In the genomic region with DNA sequence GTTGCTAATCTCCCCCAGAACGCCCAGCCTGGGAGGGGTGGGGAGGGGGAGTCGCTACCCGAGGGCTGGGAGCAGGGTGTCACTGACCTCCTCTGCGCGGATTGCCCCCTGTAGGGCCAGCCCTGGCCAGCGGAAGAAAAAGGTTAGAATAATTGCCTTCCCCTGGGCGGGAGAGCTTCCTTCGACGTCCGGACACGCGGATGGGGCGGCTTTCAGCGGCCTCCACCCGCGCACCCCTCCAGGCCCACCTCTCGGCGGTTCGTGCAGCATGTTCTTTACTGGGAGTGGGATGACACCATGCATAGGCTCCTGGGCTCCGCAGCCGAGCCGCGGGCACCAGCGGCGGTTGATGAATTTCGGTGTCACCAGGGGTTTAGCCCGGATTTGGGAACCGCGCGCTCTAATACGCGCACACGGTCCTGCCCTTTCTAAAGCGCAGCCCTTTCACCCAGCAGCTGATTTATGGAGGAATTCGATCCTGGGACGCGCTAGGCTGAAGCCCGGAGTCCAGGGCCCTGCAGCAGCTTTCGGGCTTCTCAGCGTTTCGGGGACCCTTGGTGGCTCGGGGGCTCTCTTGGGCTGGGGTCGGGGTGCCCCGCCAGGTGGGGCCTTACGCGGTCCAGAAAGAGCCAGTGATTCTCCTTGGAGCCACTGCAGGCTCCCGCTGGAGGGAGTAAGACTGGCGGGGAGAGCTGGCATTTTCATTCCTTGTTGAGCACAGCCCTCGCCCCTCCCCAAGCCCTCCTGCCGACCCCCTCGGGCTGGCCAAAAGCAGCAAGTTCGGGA, we compare ENCODE assay signal across 1 cellular context.
A peak's percentile ranks its signal among the peaks of the same experiment; 100 is the strongest.
TF ChIP-seq lines count a peak whose summit lies in the region.

No MANE protein-coding gene starts in this region.

TF ChIP-seq in H1, 55 proteins besides CTCF, POLR2A, EP300 and RAD21 (continued from another document):
- TF ChIP-seq, protein P1, sequence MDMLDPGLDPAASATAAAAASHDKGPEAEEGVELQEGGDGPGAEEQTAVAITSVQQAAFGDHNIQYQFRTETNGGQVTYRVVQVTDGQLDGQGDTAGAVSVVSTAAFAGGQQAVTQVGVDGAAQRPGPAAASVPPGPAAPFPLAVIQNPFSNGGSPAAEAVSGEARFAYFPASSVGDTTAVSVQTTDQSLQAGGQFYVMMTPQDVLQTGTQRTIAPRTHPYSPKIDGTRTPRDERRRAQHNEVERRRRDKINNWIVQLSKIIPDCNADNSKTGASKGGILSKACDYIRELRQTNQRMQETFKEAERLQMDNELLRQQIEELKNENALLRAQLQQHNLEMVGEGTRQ (IDR thresholded peaks at IDR 0.05; ENCODE audit: low read length): no peak
- TF ChIP-seq, protein P2, sequence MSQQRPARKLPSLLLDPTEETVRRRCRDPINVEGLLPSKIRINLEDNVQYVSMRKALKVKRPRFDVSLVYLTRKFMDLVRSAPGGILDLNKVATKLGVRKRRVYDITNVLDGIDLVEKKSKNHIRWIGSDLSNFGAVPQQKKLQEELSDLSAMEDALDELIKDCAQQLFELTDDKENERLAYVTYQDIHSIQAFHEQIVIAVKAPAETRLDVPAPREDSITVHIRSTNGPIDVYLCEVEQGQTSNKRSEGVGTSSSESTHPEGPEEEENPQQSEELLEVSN (IDR thresholded peaks at IDR 0.05): peak; percentile 98
- TF ChIP-seq HDAC2 (IDR thresholded peaks at IDR 0.05; ENCODE audit: borderline replicate concordance in 1 of 2, low read depth in 2 of 2, low read length in 2 of 2) (no peak), EGR1 (IDR thresholded peaks at IDR 0.05; ENCODE audit: borderline replicate concordance, low read depth, low read length) (no peak), SP4 (IDR thresholded peaks at IDR 0.05; ENCODE audit: low read length) (no peak), KDM4A (IDR thresholded peaks at IDR 0.05; ENCODE audit: low read depth, low read length, severe bottlenecking) (no peak), GABPA (IDR thresholded peaks at IDR 0.05; ENCODE audit: borderline replicate concordance, insufficient read depth, low read length) (no peak), POU5F1 (IDR thresholded peaks at IDR 0.05; ENCODE audit: low read depth, low read length) (no peak), SUZ12 (IDR thresholded peaks at IDR 0.05; ENCODE audit: low read length) (peak; percentile 85), SP1 (IDR thresholded peaks at IDR 0.05; ENCODE audit: low read depth, low read length) (no peak), CEBPB (IDR thresholded peaks at IDR 0.05; ENCODE audit: low read depth, low read length) (no peak), TCF12 (IDR thresholded peaks at IDR 0.05; ENCODE audit: low read depth, low read length) (no peak), KDM1A (IDR thresholded peaks at IDR 0.05; ENCODE audit: borderline replicate concordance, low read length) (no peak), TAF7 (optimal IDR thresholded peaks at IDR 0.05; ENCODE audit: borderline replicate concordance, low read depth, low read length) (no peak), MAFK (IDR thresholded peaks at IDR 0.05; ENCODE audit: low read depth, low read length) (no peak), JUND (IDR thresholded peaks at IDR 0.05; ENCODE audit: low read length) (no peak), SRF (IDR thresholded peaks at IDR 0.05; ENCODE audit: low read depth, low read length) (no peak), SAP30 (IDR thresholded peaks at IDR 0.05; ENCODE audit: insufficient read depth, insufficient replicate concordance, low read length) (no peak), TAF1 (IDR thresholded peaks at IDR 0.05; ENCODE audit: low read depth, low read length) (no peak), HDAC6 (IDR thresholded peaks at IDR 0.05; ENCODE audit: low read depth, low read length) (no peak), CHD2 (IDR thresholded peaks at IDR 0.05; ENCODE audit: low read length) (no peak), NRF1 (IDR thresholded peaks at IDR 0.05; ENCODE audit: low read depth, low read length) (no peak), TBP (IDR thresholded peaks at IDR 0.05; ENCODE audit: low read depth, low read length) (no peak), GTF2F1 (IDR thresholded peaks at IDR 0.05; ENCODE audit: borderline replicate concordance, low read depth, low read length) (no peak), CBX8 (IDR thresholded peaks at IDR 0.05; ENCODE audit: borderline replicate concordance, low read depth, low read length) (no peak), CBX5 (IDR thresholded peaks at IDR 0.05; ENCODE audit: low read depth, low read length) (no peak), SIRT6 (IDR thresholded peaks at IDR 0.05; ENCODE audit: low read length) (no peak), NANOG (IDR thresholded peaks at IDR 0.05; ENCODE audit: insufficient read depth, low read depth, low read length, poor library complexity, severe bottlenecking) (no peak), RFX5 (IDR thresholded peaks at IDR 0.05; ENCODE audit: borderline replicate concordance, low read depth, low read length) (no peak), CTBP2 (IDR thresholded peaks at IDR 0.05; ENCODE audit: borderline replicate concordance, insufficient read depth, insufficient read length, low read length) (peak; percentile 93), FOSL1 (IDR thresholded peaks at IDR 0.05; ENCODE audit: insufficient read depth, low read depth, low read length) (no peak), BACH1 (IDR thresholded peaks at IDR 0.05; ENCODE audit: low read length) (no peak), RNF2 (IDR thresholded peaks at IDR 0.05; ENCODE audit: borderline replicate concordance, low read depth, low read length, missing control alignments, poor library complexity, severe bottlenecking) (peak; percentile 79), EZH2 (IDR thresholded peaks at IDR 0.05; ENCODE audit: low read depth, low read length, severe bottlenecking) (peak; percentile 88), SP2 (IDR thresholded peaks at IDR 0.05; ENCODE audit: low read length) (no peak), ASH2L (IDR thresholded peaks at IDR 0.05; ENCODE audit: low read length) (no peak), SIN3A (conservative IDR thresholded peaks at IDR 0.05 in 1 of 2, IDR thresholded peaks at IDR 0.05 in 1 of 2; ENCODE audit: low read depth in 1 of 2, low read length in 2 of 2) (no peak), KDM5A (IDR thresholded peaks at IDR 0.05; ENCODE audit: low read length) (no peak), YY1 (IDR thresholded peaks at IDR 0.05; ENCODE audit: low read depth, low read length) (no peak)
- TF ChIP-seq, protein P3, sequence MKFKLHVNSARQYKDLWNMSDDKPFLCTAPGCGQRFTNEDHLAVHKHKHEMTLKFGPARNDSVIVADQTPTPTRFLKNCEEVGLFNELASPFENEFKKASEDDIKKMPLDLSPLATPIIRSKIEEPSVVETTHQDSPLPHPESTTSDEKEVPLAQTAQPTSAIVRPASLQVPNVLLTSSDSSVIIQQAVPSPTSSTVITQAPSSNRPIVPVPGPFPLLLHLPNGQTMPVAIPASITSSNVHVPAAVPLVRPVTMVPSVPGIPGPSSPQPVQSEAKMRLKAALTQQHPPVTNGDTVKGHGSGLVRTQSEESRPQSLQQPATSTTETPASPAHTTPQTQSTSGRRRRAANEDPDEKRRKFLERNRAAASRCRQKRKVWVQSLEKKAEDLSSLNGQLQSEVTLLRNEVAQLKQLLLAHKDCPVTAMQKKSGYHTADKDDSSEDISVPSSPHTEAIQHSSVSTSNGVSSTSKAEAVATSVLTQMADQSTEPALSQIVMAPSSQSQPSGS (IDR thresholded peaks at IDR 0.05; ENCODE audit: low read length): no peak
TF ChIP-seq in H1: peak in this region for 7.
